Comparison of ENCODE assay signal across 8 cellular contexts in genomic region chr19:46513461-46514236, GRCh38. TPM values are rescaled to one million over a fixed set of nuclear protein-coding genes. Genes with fewer than 3 reads are reported as not detected.
DNase-seq lines count a peak whose midpoint lies in the region; ATAC-seq and TF ChIP-seq lines count a peak whose summit lies in the region.

No MANE protein-coding gene starts in this region.

- H3K56ac ChIP-seq in H9 (ENCODE audit: insufficient read length, low read depth, low read length) = no peak overlapping the region

- H2BK12ac ChIP-seq in H9 (ENCODE audit: insufficient read length, low read depth, low read length) = no peak overlapping the region

- no peak overlapping the region for H3K23ac ChIP-seq in H9 (ENCODE audit: insufficient read length, low read depth, low read length)

- H3K27ac ChIP-seq in H9 (ENCODE audit: insufficient read length, low read depth, low read length) = no peak overlapping the region

- TF ChIP-seq CTCF in H9 (conservative IDR thresholded peaks at IDR 0.05) (peak; percentile 99), epithelial cell of esophagus (IDR thresholded peaks at IDR 0.05; ENCODE audit: insufficient read depth, low read depth, low read length, missing control alignments) (peak; percentile 85)

- H3K4me3 Mint-ChIP-seq in H9 = no peak overlapping the region
- no peak overlapping the region for H3K4me3 Mint-ChIP-seq in naive B cell

- H3K4me1 Mint-ChIP-seq in H9 = peaks cover 3 to 4% of the 10 kb centered on the region in 2 experiments; a peak in 3 of 4 replicates
- peaks cover 0 to 10% (median 8%) of the 10 kb centered on the region in 3 donors for H3K4me1 Mint-ChIP-seq in naive B cell

- no peaks in the 10 kb centered on the region for H3K4me1 ChIP-seq in H9 (ENCODE audit: insufficient read depth, low read length)

- no peaks in the 10 kb centered on the region for H3K23me2 ChIP-seq in H9 (ENCODE audit: insufficient read length, low read depth, low read length, poor library complexity, severe bottlenecking)

- H2BK5ac ChIP-seq in H9 (ENCODE audit: insufficient read length, low read length) = no peak overlapping the region

- no peak overlapping the region for H2AK5ac ChIP-seq in H9 (ENCODE audit: insufficient read length, low read length)

- no peaks in the 10 kb centered on the region for H3K79me1 ChIP-seq in H9 (ENCODE audit: insufficient read depth, low read depth, low read length, poor library complexity, severe bottlenecking)

- H3K79me2 ChIP-seq in H9 (ENCODE audit: insufficient read depth, low read length) = no peaks in the 10 kb centered on the region

- H2BK15ac ChIP-seq in H9 (ENCODE audit: low read depth, low read length) = no peak overlapping the region

- H3K4me2 ChIP-seq in H9 (ENCODE audit: insufficient read depth, insufficient read length, low read length) = no peak overlapping the region

- H3K4ac ChIP-seq in H9 (ENCODE audit: low read depth, low read length) = no peak overlapping the region

- no peak overlapping the region for H2AFZ ChIP-seq in H9 (ENCODE audit: low read length)

- H3K27me3 Mint-ChIP-seq in H9 (ENCODE audit: low read depth) (peaks cover 2% of the 10 kb centered on the region), naive B cell (peaks cover 33 to 51% (median 41%) of the 10 kb centered on the region in 3 donors)

- H4K8ac ChIP-seq in H9 (replicated peaks; ENCODE audit: insufficient read length, low read depth, low read length) = no peak overlapping the region

- H3K18ac ChIP-seq in H9 (ENCODE audit: insufficient read length, low read depth, low read length) = no peak overlapping the region

- H4K5ac ChIP-seq in H9 (ENCODE audit: insufficient read length, low read depth, low read length) = no peak overlapping the region

- H3K36me3 Mint-ChIP-seq in H9 (ENCODE audit: insufficient read depth in 1 of 3, low read depth in 3 of 3) = no peaks in the 10 kb centered on the region; a peak in 1 of 7 replicates
- H3K36me3 Mint-ChIP-seq in naive B cell = no peaks in the 10 kb centered on the region

- H3K9me3 ChIP-seq in H9 (ENCODE audit: control insufficient read depth, low read depth, low read length) = no peaks in the 10 kb centered on the region

- no peak overlapping the region for H2BK120ac ChIP-seq in H9 (ENCODE audit: low read depth, low read length, poor library complexity, severe bottlenecking)

- no peak overlapping the region for H2BK20ac ChIP-seq in H9 (ENCODE audit: low read depth, low read length, poor library complexity, severe bottlenecking)

- no CpG with 5 or more reads among the region's 36 CpGs for WGBS in H9 (ENCODE audit: extremely low coverage, insufficient read length, low lambda C conversion rate)

- H3T11ph ChIP-seq in H9 (ENCODE audit: low read length) = no peak overlapping the region

- H3K9me3 Mint-ChIP-seq in H9 (peaks cover 6% of the 10 kb centered on the region in 2 experiments; a peak in 3 of 5 replicates), naive B cell (peaks cover 0 to 10% (median 0%) of the 10 kb centered on the region in 7 donors)

- peak; percentile 67 to 72 for ATAC-seq in naive B cell (ENCODE audit: low read depth in 2 of 2)
- ATAC-seq in GM19397 (IDR thresholded peaks at IDR 0.05; ENCODE audit: unreplicated experiment) = no peak

- H3K27me3 ChIP-seq in H9 (ENCODE audit: insufficient read depth, low read length) = no peaks in the 10 kb centered on the region

- peak; percentile 52 to 53 for DNase-seq in AML-193 (lab: John Stamatoyannopoulos, UW)
- DNase-seq in H9 = peak; percentile 89
- peak; percentile 50 for DNase-seq in NOMO-1 (lab: John Stamatoyannopoulos, UW; ENCODE audit: unreplicated experiment in 2 of 2)
- DNase-seq in activated CD8-positive, alpha-beta memory T cell treated with anti-CD3 and anti-CD28 coated beads, Interleukin-2, amount 50 U/mL, for 24 hours (ENCODE audit: extremely low read depth) = peak; percentile 44
- peak; percentile 73 for DNase-seq in epithelial cell of esophagus (ENCODE audit: low read depth)
- peak; percentile 67 for DNase-seq in naive B cell
- DNase-seq in stimulated activated CD8-positive, alpha-beta memory T cell treated with anti-CD3 and anti-CD28 coated beads, Interleukin-7, amount 100 ng/mL, for 4 hours (ENCODE audit: low read depth in 2 of 2) = peak; percentile 45 to 62

- no peak overlapping the region for H3K27ac Mint-ChIP-seq in H9
- H3K27ac Mint-ChIP-seq in naive B cell = peak overlapping the region in 1 of 6 donors; percentile 60

- no peak overlapping the region for H3K4me3 ChIP-seq in epithelial cell of esophagus (ENCODE audit: low read length)

- no peak overlapping the region for H3K14ac ChIP-seq in H9 (ENCODE audit: insufficient read depth, low read length)

- no peak overlapping the region for H4K91ac ChIP-seq in H9 (ENCODE audit: insufficient read length, low read depth, low read length)

- no peak overlapping the region for H3K9ac ChIP-seq in H9 (ENCODE audit: extremely low read depth, insufficient read length, low read length)

- H4K20me1 ChIP-seq in H9 (ENCODE audit: control insufficient read depth, insufficient read depth, insufficient read length) = no peaks in the 10 kb centered on the region

RNA-seq across cellular contexts. Expression of gene PNMA8B, which starts 18.0 kb away (rescaled TPM):
- 1.4 and 1.5 TPM in 2 replicates for total RNA-seq in H9 (2021)
- 1 to 10 TPM in 1 of 6 donors, under 1 TPM in 3, not detected in 2; 0.05 to 1.3 (median 0.12) TPM for polyA plus RNA-seq in naive B cell (ENCODE audit: low read depth in 6 of 6)

RNA-seq across cellular contexts. Expression of gene PNMA8A, which starts 42.3 kb away (rescaled TPM):
- total RNA-seq in H9 (2021) = 22.6 and 23.2 TPM in 2 replicates
- polyA plus RNA-seq in naive B cell (ENCODE audit: low read depth in 6 of 6) = not detected
